ENCODE assay signal across 1 cellular context in genomic region chr3:100022506-100022905, GRCh38.
TF ChIP-seq lines count a peak whose summit lies in the region.

No MANE protein-coding gene starts in this region.

TF ChIP-seq in IMR-90, 13 proteins besides CTCF, POLR2A, EP300 and RAD21 (continued from another document):
- TF ChIP-seq, protein P1, sequence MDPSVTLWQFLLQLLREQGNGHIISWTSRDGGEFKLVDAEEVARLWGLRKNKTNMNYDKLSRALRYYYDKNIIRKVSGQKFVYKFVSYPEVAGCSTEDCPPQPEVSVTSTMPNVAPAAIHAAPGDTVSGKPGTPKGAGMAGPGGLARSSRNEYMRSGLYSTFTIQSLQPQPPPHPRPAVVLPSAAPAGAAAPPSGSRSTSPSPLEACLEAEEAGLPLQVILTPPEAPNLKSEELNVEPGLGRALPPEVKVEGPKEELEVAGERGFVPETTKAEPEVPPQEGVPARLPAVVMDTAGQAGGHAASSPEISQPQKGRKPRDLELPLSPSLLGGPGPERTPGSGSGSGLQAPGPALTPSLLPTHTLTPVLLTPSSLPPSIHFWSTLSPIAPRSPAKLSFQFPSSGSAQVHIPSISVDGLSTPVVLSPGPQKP (IDR thresholded peaks at IDR 0.05; ENCODE audit: borderline replicate concordance, low read depth, low read length), result no peak
- TF ChIP-seq MAFK (IDR thresholded peaks at IDR 0.05; ENCODE audit: low read depth, low read length) (no peak), RCOR1 (IDR thresholded peaks at IDR 0.05; ENCODE audit: insufficient replicate concordance, low read length) (no peak), MXI1 (IDR thresholded peaks at IDR 0.05; ENCODE audit: borderline replicate concordance, low read depth, low read length) (no peak), MAZ (IDR thresholded peaks at IDR 0.05; ENCODE audit: borderline replicate concordance, low read depth, low read length) (no peak), RFX5 (IDR thresholded peaks at IDR 0.05; ENCODE audit: low read depth, low read length) (no peak), NFE2L2 (IDR thresholded peaks at IDR 0.05; ENCODE audit: low read depth, low read length) (no peak), BHLHE40 (IDR thresholded peaks at IDR 0.05; ENCODE audit: low read depth, low read length) (no peak), FOS (IDR thresholded peaks at IDR 0.05; ENCODE audit: low read depth, low read length) (no peak)
